22 cellular contexts compared by ENCODE assay signal in genomic region chr17:61334673-61335072, GRCh38.
"Had no signal": no experiment of that assay in that cellular context is flagged by ENCODE, and none has a peak within 500 bp of the region (broad histone marks: within the 10 kb centered on the region; RNA-seq: fewer than 3 reads in every experiment).

No MANE protein-coding gene starts in this region.

- H3K4me3 Mint-ChIP-seq: activated CD8-positive, alpha-beta T cell treated with anti-CD3 and anti-CD28 coated beads for 36 hours; activated naive CD4-positive, alpha-beta T cell treated with anti-CD3 and anti-CD28 coated beads, Interleukin-2, amount 10 ng/mL, durations not matched to agents 7 days and 5 days; activated naive CD8-positive, alpha-beta T cell treated with anti-CD3 and anti-CD28 coated beads, Interleukin-2, amount 50 U/mL, for 24 hours had no signal

- H3K4me3 ChIP-seq: breast epithelium, coronary artery, pancreas, tibial artery, uterus had no signal

- H3K27ac Mint-ChIP-seq: activated CD8-positive, alpha-beta T cell treated with anti-CD3 and anti-CD28 coated beads for 36 hours; activated naive CD4-positive, alpha-beta T cell treated with anti-CD3 and anti-CD28 coated beads, Interleukin-2, amount 10 ng/mL, durations not matched to agents 7 days and 5 days; activated naive CD8-positive, alpha-beta T cell treated with anti-CD3 and anti-CD28 coated beads, Interleukin-2, amount 50 U/mL, for 24 hours had no signal

- H3K9me3 Mint-ChIP-seq: activated CD8-positive, alpha-beta T cell treated with anti-CD3 and anti-CD28 coated beads for 36 hours; activated naive CD4-positive, alpha-beta T cell treated with anti-CD3 and anti-CD28 coated beads, Interleukin-2, amount 10 ng/mL, durations not matched to agents 7 days and 5 days; activated naive CD8-positive, alpha-beta T cell treated with anti-CD3 and anti-CD28 coated beads, Interleukin-2, amount 50 U/mL, for 24 hours had no signal

- H3K27ac ChIP-seq: pancreas had no signal

- FAIRE-seq: frontal cortex, kidney, pancreas had no signal

- H3K27me3 ChIP-seq: breast epithelium, tibial artery, uterus had no signal

- H3K9me3 ChIP-seq: breast epithelium, pancreas, tibial artery, uterus had no signal

- H3K36me3 ChIP-seq: breast epithelium, pancreas, tibial artery, uterus had no signal

- ATAC-seq: activated CD8-positive, alpha-beta T cell treated with anti-CD3 and anti-CD28 coated beads for 36 hours; left lobe of liver had no signal

- H3K27me3 Mint-ChIP-seq: activated CD8-positive, alpha-beta T cell treated with anti-CD3 and anti-CD28 coated beads for 36 hours; activated naive CD8-positive, alpha-beta T cell treated with anti-CD3 and anti-CD28 coated beads, Interleukin-2, amount 50 U/mL, for 24 hours had no signal

- H3K4me1 ChIP-seq: breast epithelium had no signal

- H3K4me1 Mint-ChIP-seq: activated naive CD4-positive, alpha-beta T cell treated with anti-CD3 and anti-CD28 coated beads, Interleukin-2, amount 10 ng/mL, durations not matched to agents 7 days and 5 days; activated naive CD8-positive, alpha-beta T cell treated with anti-CD3 and anti-CD28 coated beads, Interleukin-2, amount 50 U/mL, for 24 hours had no signal

- DNase-seq: activated CD4-positive, alpha-beta T cell treated with anti-CD3 and anti-CD28 coated beads for 48 hours; activated CD4-positive, CD25-positive, alpha-beta regulatory T cell; activated CD8-positive, alpha-beta T cell treated with anti-CD3 and anti-CD28 coated beads for 36 hours; activated naive CD4-positive, alpha-beta T cell treated with anti-CD3 and anti-CD28 coated beads, Interleukin-2, amount 10 ng/mL, durations not matched to agents 7 days and 5 days; activated naive CD8-positive, alpha-beta T cell treated with anti-CD3 and anti-CD28 coated beads, Interleukin-2, amount 50 U/mL, for 24 hours; activated T-cell treated with anti-CD3 and anti-CD28 coated beads, Interleukin-2, amount 50 U/mL, for 1 hour; aorta; head of caudate nucleus; kidney; mammary epithelial cell; pancreas; stimulated activated CD4-positive, alpha-beta T cell treated with anti-CD3 and anti-CD28 coated beads, Interleukin-1b, Interleukin-23, amount 100 ng/mL, for 48 hours; stimulated activated CD8-positive, alpha-beta memory T cell treated with anti-CD3 and anti-CD28 coated beads, Interleukin-4, amount 100 ng/mL, for 48 hours; stimulated activated naive CD4-positive, alpha-beta T cell; T-helper 1 cell; T-helper 9 cell; uterus had no signal

- H3K36me3 Mint-ChIP-seq: activated naive CD4-positive, alpha-beta T cell treated with anti-CD3 and anti-CD28 coated beads, Interleukin-2, amount 10 ng/mL, durations not matched to agents 7 days and 5 days had no signal
